Comparison of ENCODE assay signal across 4 cellular contexts in the genomic region with DNA sequence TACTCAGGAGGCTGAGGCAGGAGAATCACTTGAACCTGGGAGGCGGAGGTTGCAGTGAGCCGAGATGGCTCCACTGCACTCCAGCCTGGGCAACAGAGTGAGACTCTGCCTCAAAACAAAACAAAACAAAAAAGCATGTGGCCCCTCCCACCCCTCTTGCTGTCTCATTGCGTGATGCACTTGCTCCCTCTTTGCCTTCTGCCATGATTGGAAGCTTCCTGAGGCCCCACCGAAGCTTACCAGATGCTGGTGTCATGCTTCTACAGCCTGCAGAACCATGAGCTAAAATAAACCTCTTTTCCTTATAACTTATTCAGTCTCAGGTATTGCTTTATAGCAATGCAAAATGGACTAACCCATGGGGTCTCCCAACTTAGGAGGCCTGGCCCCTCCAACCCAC. TPM values are rescaled to one million over a fixed set of nuclear protein-coding genes. Genes with fewer than 3 reads are reported as not detected.
"Had no signal": no experiment of that assay in that cellular context is flagged by ENCODE, and none has a peak within 500 bp of the region (broad histone marks: within the 10 kb centered on the region; RNA-seq: fewer than 3 reads in every experiment).

No MANE protein-coding gene starts in this region.

RNA-seq across cellular contexts. Expression of a gene that starts 26.8 kb away (rescaled TPM):
- total RNA-seq: LHCN-M2, M059J, MCF 10A, NCI-H460 had no signal
